In genomic region chr19:49114630-49115363, GRCh38 we compare ENCODE assay signal across 1 cellular context.
TF ChIP-seq lines count a peak whose summit lies in the region.

No MANE protein-coding gene starts in this region.

TF ChIP-seq in HepG2, 621 proteins besides CTCF, POLR2A, EP300 and RAD21 (continued from another document):
- TF ChIP-seq PATZ1 (CRISPR knock-in tag; IDR thresholded peaks at IDR 0.05) = 0 out of 2 replicates have a peak, but pooled peaks have one; percentile 11
- TF ChIP-seq ZNF841 (CRISPR knock-in tag; IDR thresholded peaks at IDR 0.05; ENCODE audit: borderline replicate concordance) = no peak
- TF ChIP-seq LCORL (IDR thresholded peaks at IDR 0.05) = no peak
- peak; percentile 64; the same call in 1 of the 2 replicates for TF ChIP-seq LCORL (CRISPR knock-in tag; IDR thresholded peaks at IDR 0.05)
- 0 out of 2 replicates have a peak, but pooled peaks have one; percentile 47 for TF ChIP-seq PHF21A (CRISPR knock-in tag; IDR thresholded peaks at IDR 0.05)
- TF ChIP-seq ATF7-NPFF (CRISPR knock-in tag; IDR thresholded peaks at IDR 0.05; ENCODE audit: low read depth) = 0 out of 2 replicates have a peak, but pooled peaks have one; percentile 11
- TF ChIP-seq HMGXB4 (CRISPR knock-in tag; IDR thresholded peaks at IDR 0.05; ENCODE audit: borderline replicate concordance in 1 of 2, low read depth in 1 of 2) = peak; percentile 28 to 40; a peak in 2 of 4 replicates
- TF ChIP-seq HOXA5 (CRISPR knock-in tag; IDR thresholded peaks at IDR 0.05) = no peak
- peak; percentile 68 for TF ChIP-seq GMEB1 (CRISPR knock-in tag; IDR thresholded peaks at IDR 0.05; ENCODE audit: borderline replicate concordance)
- TF ChIP-seq TRIM22 (IDR thresholded peaks at IDR 0.05) = no peak
- 0 out of 2 replicates have a peak, but pooled peaks have one; percentile 30 for TF ChIP-seq NFAT5 (CRISPR knock-in tag; IDR thresholded peaks at IDR 0.05)
- peak; percentile 44; the same call in 1 of the 2 replicates for TF ChIP-seq PITX1 (CRISPR knock-in tag; IDR thresholded peaks at IDR 0.05)
- 0 out of 2 replicates have a peak, but pooled peaks have one; percentile 4 for TF ChIP-seq ZSCAN25 (CRISPR knock-in tag; IDR thresholded peaks at IDR 0.05)
- no peak for TF ChIP-seq GABPA (IDR thresholded peaks at IDR 0.05; ENCODE audit: low read depth, low read length)
- peak; percentile 43 for TF ChIP-seq GABPA (CRISPR knock-in tag; IDR thresholded peaks at IDR 0.05; ENCODE audit: low read depth)
- no peak for TF ChIP-seq SIN3B (IDR thresholded peaks at IDR 0.05; ENCODE audit: low read length)
- TF ChIP-seq TEAD2 (CRISPR knock-in tag; IDR thresholded peaks at IDR 0.05) = no peak
- TF ChIP-seq HCFC1 (IDR thresholded peaks at IDR 0.05; ENCODE audit: low read depth, low read length) = peak; percentile 56; the same call in 1 of the 2 replicates
- TF ChIP-seq ZNF333 (CRISPR knock-in tag; IDR thresholded peaks at IDR 0.05; ENCODE audit: borderline replicate concordance) = 0 out of 2 replicates have a peak, but pooled peaks have one; percentile 38
- TF ChIP-seq KMT2B (CRISPR knock-in tag; IDR thresholded peaks at IDR 0.05) = peak; percentile 36; the same call in 1 of the 2 replicates
- 0 out of 2 replicates have a peak, but pooled peaks have one; percentile 60 for TF ChIP-seq ZNF225 (CRISPR knock-in tag; IDR thresholded peaks at IDR 0.05)
- TF ChIP-seq ZNF430 (CRISPR knock-in tag; IDR thresholded peaks at IDR 0.05) = 0 out of 2 replicates have a peak, but pooled peaks have one; percentile 40
